14 cellular contexts compared by ENCODE assay signal in genomic region chr9:123073991-123074422, GRCh38. TPM values are rescaled to one million over a fixed set of nuclear protein-coding genes. Genes with fewer than 3 reads are reported as not detected.
DNase-seq lines count a peak whose midpoint lies in the region; ATAC-seq, FAIRE-seq and TF ChIP-seq lines count a peak whose summit lies in the region.
"Had no signal": no experiment of that assay in that cellular context is flagged by ENCODE, and none has a peak within 500 bp of the region (broad histone marks: within the 10 kb centered on the region; RNA-seq: fewer than 3 reads in every experiment).

No MANE protein-coding gene starts in this region.

- intact Hi-C loops in sciatic nerve (cut with DNase I), result no loop called here

- H3K27ac ChIP-seq in RWPE1, result no peak overlapping the region
- H3K27ac ChIP-seq: KMS-11 had no signal

- FAIRE-seq in frontal cortex (lab: Jason Lieb, UNC), result no peak

- peak; percentile 59 for ATAC-seq in sciatic nerve
- ATAC-seq: activated CD8-positive, alpha-beta T cell treated with anti-CD3 and anti-CD28 coated beads for 36 hours; naive thymus-derived CD8-positive, alpha-beta T cell had no signal

- no peak overlapping the region for H3K4me3 ChIP-seq in fibroblast of mammary gland (ENCODE audit: control insufficient read depth, low read depth, low read length)

- no peak; the same call in 1 of the 2 replicates for TF ChIP-seq CTCF in AG09319 (IDR thresholded peaks at IDR 0.05; ENCODE audit: low read depth, low read length)
- peak; percentile 12 for TF ChIP-seq CTCF in fibroblast of mammary gland (conservative IDR thresholded peaks at IDR 0.05; ENCODE audit: control insufficient read depth, insufficient read depth, low read depth, low read length)
- TF ChIP-seq CTCF in RWPE1 (conservative IDR thresholded peaks at IDR 0.05; ENCODE audit: low read depth), result no peak

- DNase-seq in AG09319 (ENCODE audit: extremely low read depth, low read depth) (peak; percentile 12), M059J (ENCODE audit: low read depth) (peak; percentile 77), fibroblast of mammary gland (ENCODE audit: low read depth) (peak; percentile 71), sciatic nerve (ENCODE audit: low spot score) (no peak), frontal cortex (ENCODE audit: low spot score in 2 of 2) (no peak), RWPE1 (ENCODE audit: low spot score) (no peak), NCI-H2171 treated with DMSO at 0.1 percent for 48 hours (lab: John Stamatoyannopoulos, UW) (no peak), DMS 273 (lab: John Stamatoyannopoulos, UW; ENCODE audit: unreplicated experiment) (no peak)
- DNase-seq: activated CD8-positive, alpha-beta T cell treated with anti-CD3 and anti-CD28 coated beads for 36 hours; head of caudate nucleus; naive thymus-derived CD8-positive, alpha-beta T cell; NCI-H345; stimulated activated CD4-positive, alpha-beta T cell treated with anti-CD3 and anti-CD28 coated beads, Interleukin-4, amount 100 ng/mL, for 4 hours had no signal

- POLR2A ChIA-PET in RWPE1 (lab: Yijun Ruan, JAX; ENCODE audit: low non-redundant PET), result no interaction called here

- CTCF ChIA-PET in RWPE1 (lab: Yijun Ruan, JAX), result interaction anchor here (0.6 to 0.9 kb wide), 6 partner anchors 40 to 280 kb away, joined by 3 to 7 read pairs (median 3); no protein-coding TSS in a partner anchor

RNA-seq across cellular contexts. Expression of gene GPR21, which starts 40.5 kb away (rescaled TPM):
- not detected in 2 replicates for total RNA-seq in M059J (2014; rRNA removed; shearing (Covaris generic))
- total RNA-seq in sciatic nerve (3.3 TPM), frontal cortex (28.9 TPM)

Comparison
In these comparisons a context has a peak if more than half of its experiments do, and no peak if none do; other contexts are left out.
1. DNase-seq: peak in AG09319 (single experiment), M059J (single experiment) and fibroblast of mammary gland (single experiment); none in sciatic nerve (single experiment), frontal cortex (0 of 2), RWPE1 (single experiment), NCI-H2171 treated with DMSO at 0.1 percent for 48 hours (single experiment) and DMS 273 (single experiment).